8 cellular contexts compared by ENCODE assay signal in the genomic region with DNA sequence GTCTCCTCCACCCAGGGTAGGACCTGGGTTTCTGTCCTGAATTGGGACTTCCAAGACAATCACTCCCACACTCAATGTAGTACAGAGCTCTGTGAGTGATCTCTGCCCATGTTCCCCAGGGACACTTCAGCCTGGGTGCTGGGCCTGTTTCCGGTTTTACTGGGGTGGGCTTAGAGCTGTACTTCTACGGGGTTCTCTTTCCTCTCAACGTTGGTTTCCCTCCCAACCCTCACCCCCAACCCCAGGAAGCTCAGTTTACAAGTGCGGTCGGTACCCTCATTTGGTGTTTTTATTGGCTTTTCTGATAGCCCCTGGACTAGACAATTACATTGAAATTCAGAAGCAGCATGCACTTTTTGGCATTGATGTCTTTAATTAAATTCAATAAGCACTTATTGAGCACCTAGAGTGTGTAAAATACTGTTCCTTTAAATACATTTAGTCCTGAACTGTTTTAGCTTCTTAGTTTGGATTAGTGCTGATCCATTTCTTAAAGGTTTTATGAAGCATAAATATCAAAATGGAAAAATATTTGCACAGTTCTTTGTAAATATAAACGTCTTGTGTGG. TPM values are rescaled to one million over a fixed set of nuclear protein-coding genes. Genes with fewer than 3 reads are reported as not detected.
DNase-seq lines count a peak whose midpoint lies in the region; ATAC-seq and TF ChIP-seq lines count a peak whose summit lies in the region.

No MANE protein-coding gene starts in this region.

- CTCF ChIA-PET in SK-N-SH (lab: Yijun Ruan, JAX): interaction anchor here (0.9 to 3.9 kb wide), 10 partner anchors 11 to 232 kb away, joined by 3 to 27 read pairs (median 5); no protein-coding TSS in a partner anchor

- 47% methylated on average over 6 of the region's 6 CpGs for WGBS in SK-N-SH (ENCODE audit: low lambda C conversion rate)

- peak overlapping the region; percentile 14; the same call in 1 of the 2 replicates for H3K4me2 ChIP-seq in SK-N-SH

- peaks cover 9% of the 10 kb centered on the region for H3K27me3 Mint-ChIP-seq in T-helper 17 cell

- peaks cover under 1% of the 10 kb centered on the region for H3K4me1 Mint-ChIP-seq in T-helper 17 cell

- H3K27me3 ChIP-seq in SK-N-SH (ENCODE audit: insufficient read depth): no peaks in the 10 kb centered on the region

- no peaks in the 10 kb centered on the region for H3K36me3 ChIP-seq in SK-N-SH (replicated peaks in 1 of 2; ENCODE audit: control insufficient read depth in 1 of 2, insufficient read depth in 2 of 2, low read length in 1 of 2)

- ATAC-seq in SK-N-SH treated with all-trans-retinoic acid at 6 μM for 48 hours: no peak
- no peak for ATAC-seq in stimulated activated naive CD8-positive, alpha-beta T cell treated with anti-CD3 and anti-CD28 coated beads, Interleukin-15, Interleukin-2, amounts not matched to agents 100 U/mL and 50 U/mL, for 24 hours
- no peak for ATAC-seq in HG03139 (IDR thresholded peaks at IDR 0.05; ENCODE audit: unreplicated experiment)
- no peak for ATAC-seq in T-helper 17 cell

- H3K79me2 ChIP-seq in SK-N-SH (ENCODE audit: insufficient read depth): peaks cover 39% of the 10 kb centered on the region

- TF ChIP-seq RAD21 in SK-N-SH (IDR thresholded peaks at IDR 0.05; ENCODE audit: low read length): no peak

- peaks cover 19% of the 10 kb centered on the region for H4K20me1 ChIP-seq in SK-N-SH (ENCODE audit: insufficient read depth)

- peak overlapping the region; percentile 83 for H2AFZ ChIP-seq in SK-N-SH (ENCODE audit: low read depth)

- peaks cover 3% of the 10 kb centered on the region for H3K36me3 Mint-ChIP-seq in T-helper 17 cell (ENCODE audit: low read depth)

- no peak overlapping the region; a peak in 2 of 4 replicates for H3K4me3 ChIP-seq in SK-N-SH (ENCODE audit: low read depth in 2 of 2, low read length in 1 of 2)

- no peak for DNase-seq in SK-N-SH
- peak; percentile 62 for DNase-seq in NAMALWA (ENCODE audit: low spot score)
- DNase-seq in germinal center (ENCODE audit: low spot score): peak; percentile 19
- peak; percentile 5 for DNase-seq in stimulated activated naive CD8-positive, alpha-beta T cell treated with anti-CD3 and anti-CD28 coated beads, Interleukin-15, Interleukin-2, amounts not matched to agents 100 U/mL and 50 U/mL, for 24 hours
- no peak for DNase-seq in T-helper 17 cell
- no peak for DNase-seq in HuH-7 (ENCODE audit: low spot score)

- H3K27ac Mint-ChIP-seq in T-helper 17 cell: no peak overlapping the region

- POLR2A ChIA-PET in SK-N-SH (lab: Yijun Ruan, JAX): interaction anchor here (0.5 to 1.2 kb wide), 3 partner anchors 94 to 134 kb away, joined by 3 to 4 read pairs (median 3); no protein-coding TSS in a partner anchor

- peaks cover 3% of the 10 kb centered on the region for H3F3A ChIP-seq in SK-N-SH (replicated peaks; ENCODE audit: insufficient read depth)

- TF ChIP-seq EP300 in SK-N-SH (IDR thresholded peaks at IDR 0.05; ENCODE audit: borderline replicate concordance in 1 of 2, low read depth in 1 of 2, low read length in 1 of 2): no peak

- no peak overlapping the region for H3K9ac ChIP-seq in SK-N-SH

- no peak for TF ChIP-seq CTCF in SK-N-SH (IDR thresholded peaks at IDR 0.05)

- H3K4me3 Mint-ChIP-seq in T-helper 17 cell: no peak overlapping the region

- no peaks in the 10 kb centered on the region for H3K9me2 ChIP-seq in SK-N-SH

- peak overlapping the region; percentile 36 to 82; a peak in 3 of 4 replicates for H3K27ac ChIP-seq in SK-N-SH (ENCODE audit: low read depth in 2 of 2, low read length in 1 of 2)

- H3K9me3 ChIP-seq in SK-N-SH: no peaks in the 10 kb centered on the region
- no peaks in the 10 kb centered on the region for H3K9me3 ChIP-seq in T-helper 17 cell (ENCODE audit: control insufficient read depth, low read length, poor library complexity, severe bottlenecking)

- peaks cover 20 to 22% of the 10 kb centered on the region in 2 experiments; a peak in 3 of 4 replicates for H3K4me1 ChIP-seq in SK-N-SH (ENCODE audit: control insufficient read depth in 1 of 2, insufficient read depth in 2 of 2, low read depth in 1 of 2, low read length in 1 of 2)

TF ChIP-seq in SK-N-SH, 30 proteins besides CTCF, POLR2A, EP300 and RAD21:
- no peak for TF ChIP-seq JUND (IDR thresholded peaks at IDR 0.05)
- no peak for TF ChIP-seq TEAD4 (IDR thresholded peaks at IDR 0.05; ENCODE audit: borderline replicate concordance, insufficient read depth)
- no peak for TF ChIP-seq ELF1 (IDR thresholded peaks at IDR 0.05)

TF ChIP-seq in SK-N-SH treated with all-trans-retinoic acid at 6 μM for 48 hours, 23 proteins besides CTCF, POLR2A, EP300 and RAD21 (continues in another document):
- TF ChIP-seq, protein P1, sequence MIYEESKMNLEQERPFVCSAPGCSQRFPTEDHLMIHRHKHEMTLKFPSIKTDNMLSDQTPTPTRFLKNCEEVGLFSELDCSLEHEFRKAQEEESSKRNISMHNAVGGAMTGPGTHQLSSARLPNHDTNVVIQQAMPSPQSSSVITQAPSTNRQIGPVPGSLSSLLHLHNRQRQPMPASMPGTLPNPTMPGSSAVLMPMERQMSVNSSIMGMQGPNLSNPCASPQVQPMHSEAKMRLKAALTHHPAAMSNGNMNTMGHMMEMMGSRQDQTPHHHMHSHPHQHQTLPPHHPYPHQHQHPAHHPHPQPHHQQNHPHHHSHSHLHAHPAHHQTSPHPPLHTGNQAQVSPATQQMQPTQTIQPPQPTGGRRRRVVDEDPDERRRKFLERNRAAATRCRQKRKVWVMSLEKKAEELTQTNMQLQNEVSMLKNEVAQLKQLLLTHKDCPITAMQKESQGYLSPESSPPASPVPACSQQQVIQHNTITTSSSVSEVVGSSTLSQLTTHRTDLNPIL (CRISPR knock-in tag; IDR thresholded peaks at IDR 0.05; ENCODE audit: low read depth): no peak
- TF ChIP-seq ZNF70 (CRISPR knock-in tag; IDR thresholded peaks at IDR 0.05): no peak
- no peak for TF ChIP-seq CSRNP3 (CRISPR knock-in tag; IDR thresholded peaks at IDR 0.05)
- TF ChIP-seq ZNF565 (CRISPR knock-in tag; conservative IDR thresholded peaks at IDR 0.05; ENCODE audit: low read depth): no peak
- TF ChIP-seq GLIS3 (CRISPR knock-in tag; IDR thresholded peaks at IDR 0.05): no peak
- no peak for TF ChIP-seq CSDC2 (CRISPR knock-in tag; IDR thresholded peaks at IDR 0.05)
- TF ChIP-seq BACH2 (CRISPR knock-in tag; IDR thresholded peaks at IDR 0.05; ENCODE audit: borderline replicate concordance): no peak
- TF ChIP-seq TSHZ2 (CRISPR knock-in tag; IDR thresholded peaks at IDR 0.05): no peak
- no peak for TF ChIP-seq TCF4 (CRISPR knock-in tag; IDR thresholded peaks at IDR 0.05; ENCODE audit: borderline replicate concordance)
- TF ChIP-seq ZFP3 (CRISPR knock-in tag; IDR thresholded peaks at IDR 0.05): no peak
- TF ChIP-seq RARB (CRISPR knock-in tag; IDR thresholded peaks at IDR 0.05): no peak
- TF ChIP-seq, protein P2, sequence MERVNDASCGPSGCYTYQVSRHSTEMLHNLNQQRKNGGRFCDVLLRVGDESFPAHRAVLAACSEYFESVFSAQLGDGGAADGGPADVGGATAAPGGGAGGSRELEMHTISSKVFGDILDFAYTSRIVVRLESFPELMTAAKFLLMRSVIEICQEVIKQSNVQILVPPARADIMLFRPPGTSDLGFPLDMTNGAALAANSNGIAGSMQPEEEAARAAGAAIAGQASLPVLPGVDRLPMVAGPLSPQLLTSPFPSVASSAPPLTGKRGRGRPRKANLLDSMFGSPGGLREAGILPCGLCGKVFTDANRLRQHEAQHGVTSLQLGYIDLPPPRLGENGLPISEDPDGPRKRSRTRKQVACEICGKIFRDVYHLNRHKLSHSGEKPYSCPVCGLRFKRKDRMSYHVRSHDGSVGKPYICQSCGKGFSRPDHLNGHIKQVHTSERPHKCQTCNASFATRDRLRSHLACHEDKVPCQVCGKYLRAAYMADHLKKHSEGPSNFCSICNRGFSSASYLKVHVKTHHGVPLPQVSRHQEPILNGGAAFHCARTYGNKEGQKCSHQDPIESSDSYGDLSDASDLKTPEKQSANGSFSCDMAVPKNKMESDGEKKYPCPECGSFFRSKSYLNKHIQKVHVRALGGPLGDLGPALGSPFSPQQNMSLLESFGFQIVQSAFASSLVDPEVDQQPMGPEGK (CRISPR knock-in tag; IDR thresholded peaks at IDR 0.05; ENCODE audit: borderline replicate concordance): no peak

RNA-seq across cellular contexts. Expression of gene XPR1, which starts 0.5 kb away (rescaled TPM):
- 7.9 and 11.5 TPM in 2 replicates for polyA plus RNA-seq in SK-N-SH (2012; rRNA removed)
- 11.4 and 12.2 TPM in 2 replicates for polyA plus RNA-seq in SK-N-SH (2012; cell fraction: cytosol; rRNA removed)
- 4.1 and 6.8 TPM in 2 replicates for polyA plus RNA-seq in SK-N-SH (2012; cell fraction: nucleus; rRNA removed)
- 10 to 100 TPM; 18.6 to 18.9 TPM for total RNA-seq in T-helper 17 cell

Comparison
In these comparisons a context has a peak if more than half of its experiments do, and no peak if none do; other contexts are left out.
1. DNase-seq: peak in NAMALWA (single experiment), germinal center (single experiment) and stimulated activated naive CD8-positive, alpha-beta T cell treated with anti-CD3 and anti-CD28 coated beads, Interleukin-15, Interleukin-2, amounts not matched to agents 100 U/mL and 50 U/mL, for 24 hours (single experiment); none in SK-N-SH (single experiment), T-helper 17 cell (0 of 3) and HuH-7 (single experiment).